In the genomic region with DNA sequence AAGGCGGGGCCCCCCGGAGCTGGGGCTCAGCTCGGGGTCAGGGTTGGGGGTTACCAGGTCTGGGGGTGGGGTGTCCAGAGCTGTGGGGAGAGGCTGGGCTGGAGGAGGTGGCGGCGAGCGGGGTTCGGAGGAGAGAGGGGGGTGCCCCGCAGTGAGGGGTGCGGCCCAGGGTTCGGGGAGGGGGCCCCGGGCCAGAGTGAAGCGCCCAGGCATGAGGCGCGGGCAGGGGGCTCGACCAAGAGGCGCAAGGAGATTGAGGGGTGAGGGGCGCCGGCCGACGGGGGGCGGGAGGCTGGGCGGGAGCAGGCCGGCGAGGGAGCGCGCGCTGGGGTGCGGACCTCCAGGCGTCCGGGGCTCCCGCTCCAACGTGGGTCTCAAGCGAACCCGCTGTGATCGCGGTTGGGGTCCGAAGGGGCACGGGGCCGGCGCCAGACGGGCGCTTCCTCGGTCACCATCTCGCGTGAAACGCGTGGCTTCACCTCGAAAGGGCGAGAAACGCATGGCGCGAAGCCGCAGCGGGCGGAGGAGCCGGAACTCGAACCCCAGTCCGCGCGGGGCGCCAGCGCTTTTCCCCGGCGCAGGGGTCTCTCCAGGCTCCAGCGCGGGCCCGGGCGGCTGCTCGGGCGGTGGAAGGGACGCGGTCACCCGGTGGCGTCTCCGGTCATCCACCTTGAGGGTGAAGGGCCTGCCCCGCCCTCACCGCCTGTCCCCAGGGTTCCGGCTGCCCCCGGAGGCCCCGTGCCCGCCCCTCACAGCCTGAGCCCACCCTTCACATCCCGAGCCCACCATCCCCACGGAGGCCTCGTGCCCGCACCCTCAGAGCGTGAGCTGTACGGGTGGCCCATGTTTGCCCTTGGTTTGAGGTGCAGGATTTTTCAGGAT, we compare ENCODE assay signal across 11 cellular contexts. TPM values are rescaled to one million over a fixed set of nuclear protein-coding genes. Genes with fewer than 3 reads are reported as not detected.
DNase-seq lines count a peak whose midpoint lies in the region; ATAC-seq and TF ChIP-seq lines count a peak whose summit lies in the region.
"Had no signal": no experiment of that assay in that cellular context is flagged by ENCODE, and none has a peak within 500 bp of the region (broad histone marks: within the 10 kb centered on the region; RNA-seq: fewer than 3 reads in every experiment).

No MANE protein-coding gene starts in this region.

- no peak for DNase-seq in A673 (ENCODE audit: low spot score)
- peak in 1 of 2 experiments; percentile 17 for DNase-seq in HAP-1 (ENCODE audit: low spot score in 2 of 2)
- DNase-seq in MCF 10A (ENCODE audit: unreplicated experiment) = no peak
- no peak for DNase-seq in WERI-Rb-1
- no peak for DNase-seq in NCI-H2171 treated with DMSO at 0.1 percent for 48 hours (lab: John Stamatoyannopoulos, UW)
- no peak for DNase-seq in stimulated activated naive B cell treated with anti-CD40 and anti-IgM and Interleukin-4, amounts not matched to agents 10 μg/mL and 1 μg/mL and 100 μg/mL, for 72 hours
- DNase-seq: C1 segment of cervical spinal cord, NCI-H1092 treated with DMSO at 0.1 percent for 48 hours had no signal

- H3K27ac Mint-ChIP-seq in MCF 10A (ENCODE audit: low read depth, unreplicated experiment) = no peak overlapping the region
- H3K27ac Mint-ChIP-seq in stimulated activated naive B cell treated with anti-CD40 and anti-IgM and Interleukin-4, amounts not matched to agents 10 μg/mL and 1 μg/mL and 100 μg/mL, for 72 hours = no peak overlapping the region
- H3K27ac Mint-ChIP-seq: nephron had no signal

- H3K36me3 Mint-ChIP-seq in MCF 10A (ENCODE audit: insufficient read depth, unreplicated experiment) = peaks cover 11% of the 10 kb centered on the region
- H3K36me3 Mint-ChIP-seq in stimulated activated naive B cell treated with anti-CD40 and anti-IgM and Interleukin-4, amounts not matched to agents 10 μg/mL and 1 μg/mL and 100 μg/mL, for 72 hours = peaks cover 0 to 4% of the 10 kb centered on the region in 2 donors

- H3K9me3 Mint-ChIP-seq in MCF 10A (ENCODE audit: unreplicated experiment) = no peaks in the 10 kb centered on the region
- H3K9me3 Mint-ChIP-seq in stimulated activated naive B cell treated with anti-CD40 and anti-IgM and Interleukin-4, amounts not matched to agents 10 μg/mL and 1 μg/mL and 100 μg/mL, for 72 hours = no peaks in the 10 kb centered on the region
- H3K9me3 Mint-ChIP-seq: nephron had no signal

- no peaks in the 10 kb centered on the region for H3K27me3 Mint-ChIP-seq in MCF 10A (ENCODE audit: insufficient read depth, unreplicated experiment)
- H3K27me3 Mint-ChIP-seq in stimulated activated naive B cell treated with anti-CD40 and anti-IgM and Interleukin-4, amounts not matched to agents 10 μg/mL and 1 μg/mL and 100 μg/mL, for 72 hours = peaks cover 11 to 18% of the 10 kb centered on the region in 2 donors

- in situ Hi-C loops in HAP-1 (cut with MboI; ENCODE audit: low sequenced_read_pairs) = no loop called here

- no peaks in the 10 kb centered on the region for H3K9me3 ChIP-seq in A673 (ENCODE audit: low read depth, low read length, poor library complexity, severe bottlenecking)
- H3K9me3 ChIP-seq in HAP-1 = no peaks in the 10 kb centered on the region
- H3K9me3 ChIP-seq in iPS-18c (ENCODE audit: control insufficient read depth, insufficient read depth, low read length) = no peaks in the 10 kb centered on the region
- no peaks in the 10 kb centered on the region for H3K9me3 ChIP-seq in WERI-Rb-1 (ENCODE audit: severe bottlenecking)

- no peaks in the 10 kb centered on the region for H3K4me1 Mint-ChIP-seq in MCF 10A (ENCODE audit: insufficient read depth, unreplicated experiment)
- peaks cover 17 to 26% of the 10 kb centered on the region in 2 donors for H3K4me1 Mint-ChIP-seq in stimulated activated naive B cell treated with anti-CD40 and anti-IgM and Interleukin-4, amounts not matched to agents 10 μg/mL and 1 μg/mL and 100 μg/mL, for 72 hours

- H3K27me3 ChIP-seq in A673 (replicated peaks; ENCODE audit: insufficient read depth, low read depth, low read length, poor library complexity) = no peaks in the 10 kb centered on the region
- no peaks in the 10 kb centered on the region for H3K27me3 ChIP-seq in HAP-1 (ENCODE audit: low read depth)
- no peaks in the 10 kb centered on the region for H3K27me3 ChIP-seq in WERI-Rb-1 (ENCODE audit: insufficient read depth, low read depth, severe bottlenecking)

- H3K4me3 ChIP-seq in A673 (ENCODE audit: low read depth, low read length, poor library complexity, severe bottlenecking) = peak overlapping the region; percentile 66
- peak overlapping the region; percentile 58 for H3K4me3 ChIP-seq in HAP-1
- H3K4me3 ChIP-seq in iPS-18c (ENCODE audit: insufficient read depth, low read depth, low read length) = peak overlapping the region; percentile 60
- H3K4me3 ChIP-seq in WERI-Rb-1 (ENCODE audit: low read depth, low read length) = no peak overlapping the region

- ATAC-seq in GM18858 (IDR thresholded peaks at IDR 0.05; ENCODE audit: unreplicated experiment) = no peak
- no peak for ATAC-seq in stimulated activated naive B cell treated with anti-CD40 and anti-IgM and Interleukin-4, amounts not matched to agents 10 μg/mL and 1 μg/mL and 100 μg/mL, for 72 hours (replicated peaks)

- H3K27ac ChIP-seq in A673 (ENCODE audit: low read depth, low read length, poor library complexity, severe bottlenecking) = peak overlapping the region; percentile 83
- no peak overlapping the region for H3K27ac ChIP-seq in WERI-Rb-1

- intact Hi-C loops in A673 (cut with micrococcal nuclease; ENCODE audit: unreplicated experiment) (no loop called here), MCF 10A (cut with micrococcal nuclease) (no loop called here)

- POLR2A ChIA-PET in A673 (lab: Charles Lee; ENCODE audit: low non-redundant PET) (no interaction called here), MCF 10A (lab: Yijun Ruan, JAX) (interaction anchor here (0.7 to 1.2 kb wide), 2 partner anchors 15 to 136 kb away, joined by 3 to 5 read pairs; no protein-coding TSS in a partner anchor)

- H3K36me3 ChIP-seq in A673 (ENCODE audit: insufficient read depth, low read length, poor library complexity, severe bottlenecking) (peaks cover 32% of the 10 kb centered on the region), HAP-1 (replicated peaks) (peaks cover 29% of the 10 kb centered on the region), WERI-Rb-1 (no peaks in the 10 kb centered on the region)

- H3K4me1 ChIP-seq in A673 (ENCODE audit: insufficient read depth, low read length, poor library complexity, severe bottlenecking) = peaks cover 17% of the 10 kb centered on the region
- H3K4me1 ChIP-seq in HAP-1 = peaks cover 6% of the 10 kb centered on the region

- peak overlapping the region; percentile 28 for H3K4me3 Mint-ChIP-seq in MCF 10A (ENCODE audit: unreplicated experiment)
- H3K4me3 Mint-ChIP-seq in stimulated activated naive B cell treated with anti-CD40 and anti-IgM and Interleukin-4, amounts not matched to agents 10 μg/mL and 1 μg/mL and 100 μg/mL, for 72 hours = peak overlapping the region in 1 of 2 donors; percentile 9

- TF ChIP-seq CTCF in A673 (conservative IDR thresholded peaks at IDR 0.05; ENCODE audit: low read depth, low read length) (no peak), MCF 10A (IDR thresholded peaks at IDR 0.05; ENCODE audit: unreplicated experiment) (no peak), WERI-Rb-1 (IDR thresholded peaks at IDR 0.05; ENCODE audit: low read depth, low read length) (no peak)

- CTCF ChIA-PET in A673 (lab: Charles Lee) = no interaction called here
- CTCF ChIA-PET in MCF 10A (lab: Yijun Ruan, JAX) = no interaction called here

- no TSS peak for BruUV-seq in A673 (replicated peaks; lab: Mats Ljungman, UMichigan)
- BruUV-seq in MCF 10A (replicated peaks; lab: Mats Ljungman, UMichigan) = no TSS peak

RNA-seq across cellular contexts. Expression of gene CPNE7, which starts 0.9 kb away (rescaled TPM):
- total RNA-seq in A673 (2021) = 108 and 109 TPM in 2 replicates
- total RNA-seq in MCF 10A (2022) = 86.8 and 92.4 TPM in 2 replicates

RNA-seq across cellular contexts. Expression of gene RPL13, which starts 15.9 kb away (rescaled TPM):
- 2,140 and 2,205 TPM in 2 replicates for total RNA-seq in A673 (2021)
- 3,133 and 3,148 TPM in 2 replicates for total RNA-seq in MCF 10A (2022)

RNA-seq across cellular contexts. Expression of gene DPEP1, which starts 37.0 kb away (rescaled TPM):
- 0.49 and 0.52 TPM in 2 replicates for total RNA-seq in A673 (2021)
- 0.29 and 0.82 TPM in 2 replicates for total RNA-seq in MCF 10A (2022)
